In genomic region chr5:127030259-127031146, GRCh38 we compare ENCODE assay signal across 8 cellular contexts. TPM values are rescaled to one million over a fixed set of nuclear protein-coding genes. Genes with fewer than 3 reads are reported as not detected.
DNase-seq lines count a peak whose midpoint lies in the region; ATAC-seq and TF ChIP-seq lines count a peak whose summit lies in the region.

TSS of gene MARCHF3 (minus strand) at chr5:127030558. CDS start at chr5:126918171, 112,387 bp downstream.

- H2AFZ ChIP-seq in PC-9: peak within 1 kb of the TSS; percentile 95

- no peaks in the 10 kb centered on the region for H3K9me2 ChIP-seq in PC-9 (ENCODE audit: insufficient read depth)

- BruUV-seq in PC-9 (replicated peaks; lab: Mats Ljungman, UMichigan): no TSS peak

- ATAC-seq in GM21619 (IDR thresholded peaks at IDR 0.05; ENCODE audit: unreplicated experiment) (peak; percentile 92), esophagus mucosa (peak; percentile 100)

- peak within 1 kb of the TSS; percentile 79 for H3K4me2 ChIP-seq in PC-9

- no peaks in the 10 kb centered on the region for H4K20me1 ChIP-seq in PC-9 (ENCODE audit: insufficient read depth)

- CTCF ChIA-PET in PC-9 (lab: Charles Lee): no interaction called here

- H3K27me3 ChIP-seq in PC-9 (ENCODE audit: insufficient read depth, low read depth): no peaks in the 10 kb centered on the region
- H3K27me3 ChIP-seq in muscle layer of colon (ENCODE audit: control insufficient read depth in 1 of 2, insufficient read depth in 2 of 2, low read length in 2 of 2): peaks cover 0 to 8% of the 10 kb centered on the region in 2 donors

- peak within 1 kb of the TSS; percentile 2 for H3K9ac ChIP-seq in muscle layer of colon (ENCODE audit: low read length)

- no peaks in the 10 kb centered on the region for H3K79me2 ChIP-seq in PC-9 (ENCODE audit: low read depth)

- H3K9me3 ChIP-seq in PC-9 (ENCODE audit: insufficient read depth, low read depth) (no peaks in the 10 kb centered on the region), muscle layer of colon (ENCODE audit: low read length) (no peaks in the 10 kb centered on the region)

- POLR2A ChIA-PET in PC-9 (lab: Charles Lee; ENCODE audit: unreplicated experiment): no interaction called here

- no peaks in the 10 kb centered on the region for H3F3A ChIP-seq in PC-9 (ENCODE audit: insufficient read depth, low read depth)

- H3K27ac ChIP-seq in PC-9 (no peak within 1 kb of the TSS), muscle layer of colon (ENCODE audit: low read depth, low read length) (peak within 1 kb of the TSS; percentile 56)

- H3K4me1 ChIP-seq in PC-9 (replicated peaks; ENCODE audit: insufficient read depth) (peaks cover 4% of the 10 kb centered on the region; the same call in 1 of the 2 replicates), muscle layer of colon (ENCODE audit: insufficient read depth, low read length) (no peaks in the 10 kb centered on the region)

- H3K36me3 ChIP-seq in PC-9 (ENCODE audit: low read depth): no peaks in the 10 kb centered on the region
- no peaks in the 10 kb centered on the region for H3K36me3 ChIP-seq in muscle layer of colon (ENCODE audit: insufficient read depth, low read length)

- TF ChIP-seq EP300 in Ishikawa (IDR thresholded peaks at IDR 0.05; ENCODE audit: borderline replicate concordance): peak; percentile 14; the same call in 1 of the 2 replicates

- intact Hi-C loops in PC-9 (cut with micrococcal nuclease; ENCODE audit: unreplicated experiment): loop anchor here (2.0 kb wide), 1 partner anchor 42 kb away; the partner anchor contains the start of gene C5orf63

- no peak; the same call in 1 of the 2 replicates for TF ChIP-seq RAD21 in Ishikawa (IDR thresholded peaks at IDR 0.05; ENCODE audit: low read depth)

- H3K4me3 ChIP-seq in PC-9 (peak within 1 kb of the TSS; percentile 81), muscle layer of colon (ENCODE audit: low read depth in 1 of 2, low read length in 2 of 2) (peak within 1 kb of the TSS; percentile 65 to 75)

- peak; percentile 16; the same call in 1 of the 2 replicates for TF ChIP-seq CTCF in PC-9 (conservative IDR thresholded peaks at IDR 0.05)

- DNase-seq in DMS53 treated with DMSO at 0.1 percent for 48 hours (lab: John Stamatoyannopoulos, UW; ENCODE audit: unreplicated experiment) (peak; percentile 93), PC-9 (peak; percentile 87 to 96)
- peak; percentile 95 to 97 for DNase-seq in activated T-cell treated with anti-CD3 and anti-CD28 coated beads, Interleukin-2, amount 50 U/mL, for 48 hours
- peak; percentile 78 to 90 for DNase-seq in stimulated activated CD8-positive, alpha-beta memory T cell treated with anti-CD3 and anti-CD28 coated beads, Interleukin-7, amount 100 ng/mL, for 1 hour (ENCODE audit: low read depth in 2 of 2)

TF ChIP-seq in Ishikawa, 13 proteins besides CTCF, POLR2A, EP300 and RAD21:
- TF ChIP-seq TEAD4 (IDR thresholded peaks at IDR 0.05) (no peak), FOXM1 (IDR thresholded peaks at IDR 0.05; ENCODE audit: borderline replicate concordance, low read depth) (no peak), USF1 (IDR thresholded peaks at IDR 0.05) (peak; percentile 4; the same call in 1 of the 2 replicates), TCF12 (IDR thresholded peaks at IDR 0.05; ENCODE audit: low read depth) (peak; percentile 37; the same call in 1 of the 2 replicates), YY1 (IDR thresholded peaks at IDR 0.05; ENCODE audit: low read depth) (no peak), TAF1 (IDR thresholded peaks at IDR 0.05; ENCODE audit: low read depth) (peak; percentile 93), MAX (IDR thresholded peaks at IDR 0.05) (peak; percentile 62), EGR1 (IDR thresholded peaks at IDR 0.05) (no peak), CREB1 (IDR thresholded peaks at IDR 0.05; ENCODE audit: low read depth) (peak; percentile 46; the same call in 1 of the 2 replicates), NFIC (IDR thresholded peaks at IDR 0.05) (no peak), REST (IDR thresholded peaks at IDR 0.05; ENCODE audit: low read depth) (no peak), ZBTB7A (IDR thresholded peaks at IDR 0.05; ENCODE audit: low read depth) (no peak), CEBPB (IDR thresholded peaks at IDR 0.05) (peak; percentile 35; the same call in 1 of the 2 replicates)
TF ChIP-seq in Ishikawa: peak in this region for 6.

RNA-seq across cellular contexts. Expression of gene MARCHF3, which starts in this region (rescaled TPM):
- 0.35 and 0.75 TPM in 2 replicates for total RNA-seq in PC-9 (2021)
- 2.4 TPM for total RNA-seq in esophagus mucosa

Comparison
In these comparisons a context has a peak if more than half of its experiments do, and no peak if none do; other contexts are left out.
1. Peak in DNase-seq, H3K4me3 ChIP-seq and H3K4me2 ChIP-seq in PC-9; RNA of the gene not detected or under 1 TPM.